Comparison of ENCODE assay signal across 8 cellular contexts in the genomic region with DNA sequence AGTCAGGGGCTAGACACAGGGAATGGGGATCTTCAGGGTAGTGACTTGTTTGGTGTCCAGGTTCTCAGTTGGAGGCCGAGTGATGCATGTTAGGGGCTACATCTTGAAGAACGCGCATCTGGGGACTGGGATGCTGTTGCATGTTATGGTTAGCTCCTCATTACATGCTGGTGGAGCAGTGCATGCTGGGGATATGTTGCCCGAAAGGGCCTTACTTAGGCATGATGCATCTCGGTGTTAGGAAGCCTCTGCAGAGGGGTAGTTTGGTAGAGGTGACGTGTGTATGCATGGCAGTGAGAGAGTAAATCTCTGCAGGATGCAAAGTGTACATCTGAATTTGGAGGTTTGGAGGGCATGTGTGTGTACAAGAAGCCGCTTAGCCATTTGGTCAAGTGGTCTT. TPM values are rescaled to one million over a fixed set of nuclear protein-coding genes. Genes with fewer than 3 reads are reported as not detected.
DNase-seq lines count a peak whose midpoint lies in the region; ATAC-seq and TF ChIP-seq lines count a peak whose summit lies in the region.

No MANE protein-coding gene starts in this region.

- H3K36me3 ChIP-seq in A673 (ENCODE audit: insufficient read depth, low read length, poor library complexity, severe bottlenecking) (peaks cover 39% of the 10 kb centered on the region), HUES48 (ENCODE audit: control insufficient read depth, insufficient read depth, low read length) (peaks cover 56% of the 10 kb centered on the region), body of pancreas (replicated peaks in 1 of 2; ENCODE audit: insufficient read depth in 1 of 2, low read depth in 2 of 2) (peaks cover 3 to 12% of the 10 kb centered on the region in 2 donors)

- 51 to 53% methylated on average over 7 of the region's 7 CpGs for WGBS in body of pancreas, 2 donors

- H3K27ac Mint-ChIP-seq in mesothelial cell of epicardium = peak overlapping the region; percentile 93

- POLR2A ChIA-PET in A673 (lab: Charles Lee; ENCODE audit: low non-redundant PET) = no interaction called here

- H3K27me3 ChIP-seq in A673 (replicated peaks; ENCODE audit: insufficient read depth, low read depth, low read length, poor library complexity) = no peaks in the 10 kb centered on the region
- H3K27me3 ChIP-seq in HUES48 (ENCODE audit: control insufficient read depth, insufficient read depth, low read length) = no peaks in the 10 kb centered on the region
- H3K27me3 ChIP-seq in body of pancreas = no peaks in the 10 kb centered on the region

- CTCF ChIA-PET in A673 (lab: Charles Lee) = no interaction called here

- H3K9me3 Mint-ChIP-seq in mesothelial cell of epicardium = no peaks in the 10 kb centered on the region

- peak overlapping the region; percentile 93 for H3K4me3 ChIP-seq in A673 (ENCODE audit: low read depth, low read length, poor library complexity, severe bottlenecking)
- peak overlapping the region; percentile 94 for H3K4me3 ChIP-seq in HUES48 (ENCODE audit: low read depth, low read length)
- H3K4me3 ChIP-seq in body of pancreas = no peak overlapping the region

- H3K27me3 Mint-ChIP-seq in mesothelial cell of epicardium (ENCODE audit: low read depth) = no peaks in the 10 kb centered on the region

- TF ChIP-seq CTCF in A673 (conservative IDR thresholded peaks at IDR 0.05; ENCODE audit: low read depth, low read length) (no peak), body of pancreas (IDR thresholded peaks at IDR 0.05) (no peak), mesothelial cell of epicardium (IDR thresholded peaks at IDR 0.05; ENCODE audit: unreplicated experiment) (no peak)

- TF ChIP-seq POLR2A in body of pancreas (IDR thresholded peaks at IDR 0.05) = no peak

- no peak for ATAC-seq in body of pancreas
- ATAC-seq in HG03378 (IDR thresholded peaks at IDR 0.05; ENCODE audit: unreplicated experiment) = no peak

- H3K27ac ChIP-seq in A673 (ENCODE audit: low read depth, low read length, poor library complexity, severe bottlenecking) (no peak overlapping the region), HUES48 (ENCODE audit: low read depth, low read length) (no peak overlapping the region), body of pancreas (peak overlapping the region in 3 of 4 donors; percentile 86 to 98 (median 97))

- H3K36me3 Mint-ChIP-seq in mesothelial cell of epicardium = peaks cover 14% of the 10 kb centered on the region

- H3K9ac ChIP-seq in HUES48 (ENCODE audit: low read depth, low read length) = peak overlapping the region; percentile 20; the same call in 1 of the 2 replicates

- peak overlapping the region; percentile 80 for H3K4me3 Mint-ChIP-seq in mesothelial cell of epicardium

- H3K4me1 ChIP-seq in A673 (ENCODE audit: insufficient read depth, low read length, poor library complexity, severe bottlenecking) (peaks cover 34% of the 10 kb centered on the region), HUES48 (ENCODE audit: control insufficient read depth, insufficient read depth, low read length) (peaks cover 12% of the 10 kb centered on the region; the same call in 1 of the 2 replicates), body of pancreas (peaks cover 63% of the 10 kb centered on the region)

- no peaks in the 10 kb centered on the region for H3K9me3 ChIP-seq in A673 (ENCODE audit: low read depth, low read length, poor library complexity, severe bottlenecking)
- no peaks in the 10 kb centered on the region for H3K9me3 ChIP-seq in HUES48 (ENCODE audit: control insufficient read depth, insufficient read depth, low read length)
- H3K9me3 ChIP-seq in body of pancreas = no peaks in the 10 kb centered on the region

- intact Hi-C loops in A673 (cut with micrococcal nuclease; ENCODE audit: unreplicated experiment) (no loop called here), body of pancreas (cut with DNase I) (no loop called here)

- peaks cover 30% of the 10 kb centered on the region for H3K4me1 Mint-ChIP-seq in mesothelial cell of epicardium

- DNase-seq in A673 (ENCODE audit: low spot score) = no peak
- DNase-seq in body of pancreas = no peak
- DNase-seq in mesothelial cell of epicardium (ENCODE audit: low spot score in 2 of 2, unreplicated experiment in 2 of 2) = no peak
- no peak for DNase-seq in NCI-H345 treated with DMSO at 0.1 percent for 48 hours (lab: John Stamatoyannopoulos, UW; ENCODE audit: unreplicated experiment)
- no peak for DNase-seq in activated CD4-positive, alpha-beta T cell treated with anti-CD3 and anti-CD28 coated beads, Interleukin-2, amount 50 U/mL, for 48 hours
- no peak for DNase-seq in globus pallidus (ENCODE audit: low spot score)

- BruUV-seq in A673 (replicated peaks; lab: Mats Ljungman, UMichigan) = TSS peak; percentile 25

RNA-seq across cellular contexts. Expression of gene EIF4G1, which starts 2.4 kb away (rescaled TPM):
- total RNA-seq in A673 (2021) (475 and 559 TPM in 2 replicates), body of pancreas (100 to 1,000 TPM; 146 to 213 TPM), mesothelial cell of epicardium (364 to 377 TPM (median 376 TPM) in 3 replicates)

RNA-seq across cellular contexts. Expression of gene PSMD2, which starts 17.8 kb away (rescaled TPM):
- total RNA-seq in A673 (2021) = 622 and 645 TPM in 2 replicates
- total RNA-seq in body of pancreas = 10 to 100 TPM; 75.0 to 83.7 TPM
- total RNA-seq in mesothelial cell of epicardium = 223 to 240 TPM (median 232 TPM) in 3 replicates

RNA-seq across cellular contexts. Expression of gene FAM131A, which starts 20.6 kb away (rescaled TPM):
- total RNA-seq in A673 (2021) (15.1 and 23.2 TPM in 2 replicates), body of pancreas (10 to 100 TPM; 11.5 to 13.5 TPM), mesothelial cell of epicardium (14.3 to 17.4 TPM (median 15.1 TPM) in 3 replicates)

RNA-seq across cellular contexts. Expression of gene ECE2, which starts 41.0 kb away (rescaled TPM):
- total RNA-seq in A673 (2021) = not detected in 2 replicates
- total RNA-seq in body of pancreas = 10 to 100 TPM; 11.7 to 18.8 TPM
- not detected in 3 replicates for total RNA-seq in mesothelial cell of epicardium

RNA-seq across cellular contexts. Expression of gene CLCN2, which starts 44.6 kb away (rescaled TPM):
- 11.2 and 14.8 TPM in 2 replicates for total RNA-seq in A673 (2021)
- 10 to 100 TPM in 1 of 2 donors, 1 to 10 TPM in 1; 7.5 to 12.2 TPM for total RNA-seq in body of pancreas
- total RNA-seq in mesothelial cell of epicardium = 16.6 to 17.0 TPM (median 16.9 TPM) in 3 replicates

Comparison
In these comparisons a context has a peak if more than half of its experiments do, and no peak if none do; other contexts are left out.
1. H3K27ac ChIP-seq: peak in body of pancreas (3 of 4); none in A673 (single experiment) and HUES48 (single experiment).
2. H3K4me3 ChIP-seq: peak in A673 (single experiment) and HUES48 (single experiment); none in body of pancreas (0 of 2).